In genomic region chr11:130979386-130979972, GRCh38 we compare ENCODE assay signal across 1 cellular context.
TF ChIP-seq lines count a peak whose summit lies in the region.

No MANE protein-coding gene starts in this region.

TF ChIP-seq in GM12878, 131 proteins besides CTCF, POLR2A, EP300 and RAD21 (continued from another document):
- TF ChIP-seq ESRRA (IDR thresholded peaks at IDR 0.05; ENCODE audit: low read length), result no peak
